ENCODE assay signal across 26 cellular contexts in genomic region chr7:48443051-48443450, GRCh38.
"Had no signal": no experiment of that assay in that cellular context is flagged by ENCODE, and none has a peak within 500 bp of the region (broad histone marks: within the 10 kb centered on the region; RNA-seq: fewer than 3 reads in every experiment).

No MANE protein-coding gene starts in this region.

- DNase-seq: immature natural killer cell; kidney; left colon; left lung; lower lobe of right lung; mammary epithelial cell; mesenchymal stem cell; naive thymus-derived CD8-positive, alpha-beta T cell; ovary; right lobe of liver; stimulated activated CD4-positive, alpha-beta T cell treated with anti-CD3 and anti-CD28 coated beads, Interleukin-1b, Interleukin-23, amount 100 ng/mL, for 48 hours; stimulated activated CD4-positive, alpha-beta T cell treated with anti-CD3 and anti-CD28 coated beads, Interleukin-2, amount 100 ng/mL, for 48 hours; stimulated activated CD4-positive, alpha-beta T cell treated with anti-CD3 and anti-CD28 coated beads, Interleukin-4, amount 100 ng/mL, for 4 hours; stimulated activated CD8-positive, alpha-beta memory T cell treated with anti-CD3 and anti-CD28 coated beads, Interleukin-4, amount 100 ng/mL, for 48 hours; stimulated activated naive CD4-positive, alpha-beta T cell treated with Interleukin-2 at 50 U/mL for 16 hours; stimulated activated naive CD8-positive, alpha-beta T cell treated with anti-CD3 and anti-CD28 coated beads, Interleukin-15, amount 100 ng/mL, for 72 hours; substantia nigra; uterus had no signal

- H3K36me3 ChIP-seq: left lung, lower lobe of right lung, ovary, right atrium auricular region, right lobe of liver, tibial nerve, uterus had no signal

- H3K27ac ChIP-seq: left lung, lower lobe of right lung, ovary, right atrium auricular region, right lobe of liver, tibial nerve, uterus had no signal

- H3K4me3 ChIP-seq: left lung, lower lobe of right lung, ovary, right atrium auricular region, right lobe of liver, smooth muscle cell, tibial nerve, uterus had no signal

- H3K4me1 Mint-ChIP-seq: immature natural killer cell; nephron; neural crest cell; stimulated activated memory B cell treated with anti-CD40 and anti-IgM and Interleukin-4, amounts not matched to agents 10 μg/mL and 1 μg/mL and 100 μg/mL, for 72 hours; stimulated activated naive CD8-positive, alpha-beta T cell treated with anti-CD3 and anti-CD28 coated beads, Interleukin-15, amount 100 ng/mL, for 72 hours had no signal

- H3K27me3 Mint-ChIP-seq: stimulated activated memory B cell treated with anti-CD40 and anti-IgM and Interleukin-4, amounts not matched to agents 10 μg/mL and 1 μg/mL and 100 μg/mL, for 72 hours had no signal

- H3K9me3 ChIP-seq: left lung, lower lobe of right lung, ovary, right atrium auricular region, right lobe of liver, uterus had no signal

- ATAC-seq: left colon; left lung; lower lobe of right lung; naive thymus-derived CD8-positive, alpha-beta T cell; right lobe of liver; stimulated activated memory B cell treated with anti-CD40 and anti-IgM and Interleukin-4, amounts not matched to agents 10 μg/mL and 1 μg/mL and 100 μg/mL, for 72 hours; stimulated activated naive CD8-positive, alpha-beta T cell treated with anti-CD3 and anti-CD28 coated beads, Interleukin-15, amount 100 ng/mL, for 72 hours had no signal

- H3K4me3 Mint-ChIP-seq: immature natural killer cell; nephron; neural crest cell; stimulated activated memory B cell treated with anti-CD40 and anti-IgM and Interleukin-4, amounts not matched to agents 10 μg/mL and 1 μg/mL and 100 μg/mL, for 72 hours; stimulated activated naive CD8-positive, alpha-beta T cell treated with anti-CD3 and anti-CD28 coated beads, Interleukin-15, amount 100 ng/mL, for 72 hours; type B pancreatic cell had no signal

- H3K27ac Mint-ChIP-seq: immature natural killer cell; nephron; progenitor cell of endocrine pancreas; stimulated activated memory B cell treated with anti-CD40 and anti-IgM and Interleukin-4, amounts not matched to agents 10 μg/mL and 1 μg/mL and 100 μg/mL, for 72 hours; stimulated activated naive CD8-positive, alpha-beta T cell treated with anti-CD3 and anti-CD28 coated beads, Interleukin-15, amount 100 ng/mL, for 72 hours; type B pancreatic cell had no signal

- H3K36me3 Mint-ChIP-seq: immature natural killer cell; stimulated activated memory B cell treated with anti-CD40 and anti-IgM and Interleukin-4, amounts not matched to agents 10 μg/mL and 1 μg/mL and 100 μg/mL, for 72 hours; type B pancreatic cell had no signal

- H3K4me2 ChIP-seq: smooth muscle cell had no signal

- H3K4me1 ChIP-seq: left lung, lower lobe of right lung, right atrium auricular region, right lobe of liver, tibial nerve, uterus had no signal

- H3K27me3 ChIP-seq: left lung, ovary, right atrium auricular region, right lobe of liver, uterus had no signal

- H3K9me3 Mint-ChIP-seq: nephron had no signal
